In the genomic region with DNA sequence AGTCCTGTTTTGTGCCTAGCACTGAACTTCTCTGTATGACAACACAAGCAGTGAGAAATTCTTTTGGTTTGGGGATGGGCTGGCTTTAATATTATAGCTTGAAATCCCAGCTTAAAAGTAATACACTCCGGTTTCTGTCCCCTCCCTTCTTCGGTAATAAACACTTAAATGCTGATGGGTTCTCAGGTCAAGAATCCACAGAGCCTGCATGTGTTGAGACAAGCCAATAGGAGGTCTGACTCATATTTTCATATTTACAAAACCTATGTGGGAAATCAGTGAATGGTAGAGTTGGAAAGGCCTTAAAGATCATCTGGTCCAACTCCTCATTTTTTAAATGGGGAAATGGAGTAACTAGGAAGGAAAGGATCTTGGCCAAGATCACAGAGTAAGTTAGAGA, we compare ENCODE assay signal across 28 cellular contexts. TPM values are rescaled to one million over a fixed set of nuclear protein-coding genes. Genes with fewer than 3 reads are reported as not detected.
DNase-seq lines count a peak whose midpoint lies in the region; ATAC-seq, FAIRE-seq and TF ChIP-seq lines count a peak whose summit lies in the region.
"Had no signal": no experiment of that assay in that cellular context is flagged by ENCODE, and none has a peak within 500 bp of the region (broad histone marks: within the 10 kb centered on the region; RNA-seq: fewer than 3 reads in every experiment).

No MANE protein-coding gene starts in this region.

- no peaks in the 10 kb centered on the region for H3K27me3 ChIP-seq in RWPE2 (ENCODE audit: insufficient read depth, poor library complexity, severe bottlenecking)
- no peaks in the 10 kb centered on the region for H3K27me3 ChIP-seq in bronchial epithelial cell (ENCODE audit: control insufficient read depth, insufficient read depth, low read length)
- no peaks in the 10 kb centered on the region for H3K27me3 ChIP-seq in esophagus squamous epithelium
- no peaks in the 10 kb centered on the region for H3K27me3 ChIP-seq in vagina
- no peaks in the 10 kb centered on the region for H3K27me3 ChIP-seq in psoas muscle (ENCODE audit: insufficient read depth in 3 of 3, low read length in 2 of 3)

- FAIRE-seq in bronchial epithelial cell (lab: Jason Lieb, UNC): peak; percentile 86
- FAIRE-seq: GM12878 had no signal

- no peak for TF ChIP-seq CTCF in RWPE2 (IDR thresholded peaks at IDR 0.05; ENCODE audit: poor library complexity, severe bottlenecking)
- no peak for TF ChIP-seq CTCF in bronchial epithelial cell (IDR thresholded peaks at IDR 0.05; ENCODE audit: insufficient read depth, low read length, severe bottlenecking)
- peak in 1 of 6 experiments; percentile 0 for TF ChIP-seq CTCF in esophagus squamous epithelium (IDR thresholded peaks at IDR 0.05)
- no peak for TF ChIP-seq CTCF in vagina (IDR thresholded peaks at IDR 0.05)
- no peak for TF ChIP-seq CTCF in psoas muscle (IDR thresholded peaks at IDR 0.05)

- 24 to 50% methylated on average over 2 of the region's 2 CpGs for WGBS in esophagus squamous epithelium, 2 donors
- WGBS in psoas muscle, 3 donors: 79 to 83% (median 79%) methylated on average over 2 of the region's 2 CpGs

- H3K4me1 ChIP-seq in RWPE2 (ENCODE audit: insufficient read depth, poor library complexity, severe bottlenecking) (peaks cover 54% of the 10 kb centered on the region), esophagus squamous epithelium (peaks cover 36 to 99% (median 38%) of the 10 kb centered on the region in 3 donors), vagina (peaks cover 28% of the 10 kb centered on the region), psoas muscle (no peaks in the 10 kb centered on the region)

- peak; percentile 62 for ATAC-seq in RWPE2 (ENCODE audit: low read depth)
- no peak for ATAC-seq in psoas muscle
- ATAC-seq in HG02571 (IDR thresholded peaks at IDR 0.05; ENCODE audit: unreplicated experiment): no peak
- ATAC-seq: CD8-positive, alpha-beta T cell; GM12878 had no signal

- DNase-seq in RWPE2 (ENCODE audit: low spot score) (no peak), bronchial epithelial cell (ENCODE audit: low read depth) (peak; percentile 98), esophagus squamous epithelium (lab: John Stamatoyannopoulos, UW) (no peak), vagina (ENCODE audit: extremely low spot score in 2 of 2) (no peak), psoas muscle (no peak), DMS114 treated with DMSO at 0.1 percent for 48 hours (lab: John Stamatoyannopoulos, UW; ENCODE audit: unreplicated experiment) (no peak)
- DNase-seq: C1 segment of cervical spinal cord; Caco-2; CD8-positive, alpha-beta T cell; DMS79; EL; GDM1; GM23248; H9; IMR-90; KG1; NCI-H1048; NCI-H1417; NCI-H1694 treated with DMSO at 0.1 percent for 48 hours; NCI-H2081; NCI-H2227 treated with DMSO at 0.1 percent for 48 hours; NCI-H526 treated with DMSO at 0.1 percent for 48 hours; PC-9; SHP77 had no signal

- intact Hi-C loops in esophagus squamous epithelium (cut with DNase I) (no loop called here), vagina (cut with DNase I) (no loop called here), psoas muscle (cut with DNase I) (no loop called here)

- H3K4me3 ChIP-seq in RWPE2 (ENCODE audit: severe bottlenecking) (no peak overlapping the region), bronchial epithelial cell (ENCODE audit: low read depth, low read length) (no peak overlapping the region), esophagus squamous epithelium (no peak overlapping the region), vagina (no peak overlapping the region), psoas muscle (no peak overlapping the region)
- H3K4me3 ChIP-seq: GM12878, GM23248, PC-9 had no signal

- H3K27ac ChIP-seq in RWPE2 (ENCODE audit: poor library complexity, severe bottlenecking) (peak overlapping the region; percentile 76), esophagus squamous epithelium (peak overlapping the region; percentile 81 to 91 (median 86)), vagina (peak overlapping the region; percentile 30), psoas muscle (no peak overlapping the region)
- H3K27ac ChIP-seq: GM23248, PC-9 had no signal

- TF ChIP-seq POLR2A in esophagus squamous epithelium (IDR thresholded peaks at IDR 0.05): no peak
- TF ChIP-seq POLR2A in vagina (IDR thresholded peaks at IDR 0.05): no peak

- H3K36me3 ChIP-seq in RWPE2 (ENCODE audit: low read depth) (no peaks in the 10 kb centered on the region), bronchial epithelial cell (ENCODE audit: control insufficient read depth, insufficient read depth, low read length) (no peaks in the 10 kb centered on the region), esophagus squamous epithelium (no peaks in the 10 kb centered on the region), vagina (no peaks in the 10 kb centered on the region), psoas muscle (ENCODE audit: insufficient read depth in 1 of 2, low read depth in 1 of 2) (no peaks in the 10 kb centered on the region)

- no peaks in the 10 kb centered on the region for H3K9me3 ChIP-seq in RWPE2 (ENCODE audit: severe bottlenecking)
- H3K9me3 ChIP-seq in esophagus squamous epithelium: no peaks in the 10 kb centered on the region
- H3K9me3 ChIP-seq in vagina: no peaks in the 10 kb centered on the region
- no peaks in the 10 kb centered on the region for H3K9me3 ChIP-seq in psoas muscle
- H3K9me3 ChIP-seq: Caco-2 had no signal

RNA-seq across cellular contexts. Expression of gene VSNL1, which starts 47.5 kb away (rescaled TPM):
- total RNA-seq in bronchial epithelial cell (0.64 and 1.6 TPM in 2 replicates), esophagus squamous epithelium (10 to 100 TPM; 39.1 to 88.3 (median 51.0) TPM), vagina (19.2 TPM), psoas muscle (under 1 TPM in 2 of 4 donors, not detected in 2; 0.12 to 0.27 TPM)
- under 1 TPM in 2 of 3 donors, not detected in 1; 0.05 to 0.52 TPM for polyA plus RNA-seq in psoas muscle
- total RNA-seq: CD8-positive, alpha-beta T cell; NCI-H460; PC-9; RPMI7951 had no signal
